In the genomic region with DNA sequence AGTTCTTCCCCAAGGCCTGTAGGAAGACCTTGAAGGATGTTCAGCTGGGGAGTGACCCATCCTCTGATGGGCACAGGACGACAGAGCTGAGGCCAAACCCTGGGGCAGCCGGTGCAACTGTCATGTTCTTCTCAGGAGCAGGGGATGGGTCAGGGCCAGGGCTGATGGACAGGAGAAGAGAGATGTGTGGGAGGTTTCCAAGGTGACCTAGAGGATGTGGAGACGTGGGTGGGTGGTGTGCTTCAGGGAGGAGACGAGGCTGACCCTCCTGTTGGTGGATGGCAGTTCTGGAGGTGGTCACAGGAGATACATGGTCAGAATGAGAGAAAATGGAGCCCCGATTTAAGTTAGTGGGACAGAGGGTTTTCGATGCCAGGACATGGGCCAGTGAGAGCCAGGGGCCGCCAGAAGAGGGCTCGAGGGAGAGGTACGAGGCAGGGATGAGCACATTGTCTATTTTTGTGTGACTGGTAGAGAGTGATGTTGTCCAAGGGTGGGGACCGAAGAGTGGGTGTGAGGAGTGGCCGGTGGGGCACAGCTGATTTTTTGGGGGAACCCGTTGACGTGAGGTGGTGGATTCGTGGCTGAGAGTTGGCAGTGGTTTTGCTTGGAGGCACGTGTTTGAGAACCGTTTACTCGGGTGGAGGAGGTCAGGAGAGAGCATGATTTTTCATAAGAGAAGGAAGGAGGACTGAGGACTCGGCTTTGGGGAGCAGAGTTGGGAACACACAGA, we compare ENCODE assay signal across 12 cellular contexts. TPM values are rescaled to one million over a fixed set of nuclear protein-coding genes. Genes with fewer than 3 reads are reported as not detected.
DNase-seq lines count a peak whose midpoint lies in the region; ATAC-seq and TF ChIP-seq lines count a peak whose summit lies in the region.
"Had no signal": no experiment of that assay in that cellular context is flagged by ENCODE, and none has a peak within 500 bp of the region (broad histone marks: within the 10 kb centered on the region; RNA-seq: fewer than 3 reads in every experiment).

No MANE protein-coding gene starts in this region.

- no peak for ATAC-seq in activated CD8-positive, alpha-beta T cell treated with anti-CD3 and anti-CD28 coated beads for 36 hours
- ATAC-seq in HG03097 (IDR thresholded peaks at IDR 0.05; ENCODE audit: low FRiP score, unreplicated experiment): no peak
- ATAC-seq in GM19328 (IDR thresholded peaks at IDR 0.05; ENCODE audit: unreplicated experiment): no peak

- intact Hi-C loops in activated CD8-positive, alpha-beta T cell treated with anti-CD3 and anti-CD28 coated beads for 36 hours (cut with micrococcal nuclease): no loop called here

- no peak overlapping the region for H3K18ac ChIP-seq in mesenchymal stem cell (ENCODE audit: low read depth in 1 of 2, low read length in 2 of 2)

- H3K4me2 ChIP-seq in BLaER1 treated with 17β-estradiol and CSF1 and Interleukin-3, amounts not matched to agents 10 nM and 100 nM: peak overlapping the region; percentile 84 to 98 (median 92)
- no peak overlapping the region for H3K4me2 ChIP-seq in mesenchymal stem cell (ENCODE audit: low read length, poor library complexity, severe bottlenecking)
- H3K4me2 ChIP-seq: SK-N-SH had no signal

- H2AFZ ChIP-seq in mesenchymal stem cell (ENCODE audit: low read depth, low read length): no peak overlapping the region

- no peak overlapping the region for H4K91ac ChIP-seq in mesenchymal stem cell (ENCODE audit: low read length)

- no peak overlapping the region for H3K14ac ChIP-seq in mesenchymal stem cell (ENCODE audit: low read length in 2 of 2)

- no peaks in the 10 kb centered on the region for H3K9me3 Mint-ChIP-seq in activated CD8-positive, alpha-beta T cell treated with anti-CD3 and anti-CD28 coated beads for 36 hours

- peaks cover 55% of the 10 kb centered on the region for H3K4me1 Mint-ChIP-seq in activated CD8-positive, alpha-beta T cell treated with anti-CD3 and anti-CD28 coated beads for 36 hours (ENCODE audit: low read depth)

- H4K8ac ChIP-seq in mesenchymal stem cell (ENCODE audit: low read length): no peak overlapping the region

- no peak overlapping the region for H2BK15ac ChIP-seq in mesenchymal stem cell (ENCODE audit: low read depth, poor library complexity, severe bottlenecking)

- peak overlapping the region; percentile 60 for H3K27ac Mint-ChIP-seq in activated CD8-positive, alpha-beta T cell treated with anti-CD3 and anti-CD28 coated beads for 36 hours

- no peak overlapping the region for H3K23ac ChIP-seq in mesenchymal stem cell (ENCODE audit: low read length in 2 of 2)

- no peak overlapping the region for H2BK120ac ChIP-seq in mesenchymal stem cell (ENCODE audit: low read depth, low read length)

- no peaks in the 10 kb centered on the region for H3K27me3 Mint-ChIP-seq in activated CD8-positive, alpha-beta T cell treated with anti-CD3 and anti-CD28 coated beads for 36 hours

- POLR2A ChIA-PET in activated CD8-positive, alpha-beta T cell treated with anti-CD3 and anti-CD28 coated beads for 36 hours (lab: Charles Lee): no interaction called here

- H2BK12ac ChIP-seq in mesenchymal stem cell (ENCODE audit: low read length in 2 of 2): no peak overlapping the region

- H3K36me3 Mint-ChIP-seq in activated CD8-positive, alpha-beta T cell treated with anti-CD3 and anti-CD28 coated beads for 36 hours (ENCODE audit: low read depth): peaks cover 21% of the 10 kb centered on the region

- H3K36me3 ChIP-seq in BLaER1 treated with 17β-estradiol and CSF1 and Interleukin-3, amounts not matched to agents 10 nM and 100 nM: peaks cover 0 to 38% (median 7%) of the 10 kb centered on the region in 11 experiments; a peak in 10 of 22 replicates
- H3K36me3 ChIP-seq in GM06990 (ENCODE audit: control insufficient read depth, insufficient read depth, low read length) (peaks cover 7% of the 10 kb centered on the region), mesenchymal stem cell (ENCODE audit: control insufficient read depth in 1 of 2, insufficient read depth in 2 of 2, low read depth in 1 of 2, low read length in 2 of 2) (peaks cover 5 to 9% of the 10 kb centered on the region in 2 experiments)

- peaks cover 37 to 95% (median 92%) of the 10 kb centered on the region in 11 experiments for H4K20me1 ChIP-seq in BLaER1 treated with 17β-estradiol and CSF1 and Interleukin-3, amounts not matched to agents 10 nM and 100 nM

- peak overlapping the region; percentile 69 for H3K4me3 Mint-ChIP-seq in activated CD8-positive, alpha-beta T cell treated with anti-CD3 and anti-CD28 coated beads for 36 hours

- peak overlapping the region; percentile 85 for H2AK5ac ChIP-seq in mesenchymal stem cell (ENCODE audit: low read length, severe bottlenecking)

- H3K9me3 ChIP-seq in BLaER1 treated with 17β-estradiol and CSF1 and Interleukin-3, amounts not matched to agents 10 nM and 100 nM (replicated peaks in 1 of 11): no peaks in the 10 kb centered on the region
- no peaks in the 10 kb centered on the region for H3K9me3 ChIP-seq in mesenchymal stem cell (ENCODE audit: control insufficient read depth, low read length)
- H3K9me3 ChIP-seq: heart right ventricle, SK-N-SH had no signal

- CTCF ChIA-PET in activated CD8-positive, alpha-beta T cell treated with anti-CD3 and anti-CD28 coated beads for 36 hours (lab: Charles Lee): interaction anchor here (1.8 kb wide), 1 partner anchor 18 kb away, joined by 7 read pairs; no protein-coding TSS in a partner anchor

- peak overlapping the region; percentile 9 to 88 (median 81); a peak in 20 of 22 replicates for H3K27ac ChIP-seq in BLaER1 treated with 17β-estradiol and CSF1 and Interleukin-3, amounts not matched to agents 10 nM and 100 nM
- no peak overlapping the region for H3K27ac ChIP-seq in mesenchymal stem cell (ENCODE audit: low read length, poor library complexity, severe bottlenecking)

- H3K79me1 ChIP-seq in mesenchymal stem cell (replicated peaks; ENCODE audit: low read length, poor library complexity, severe bottlenecking): peaks cover 26% of the 10 kb centered on the region

- 92% methylated on average over 18 of the region's 18 CpGs for WGBS in mesenchymal stem cell

- peak overlapping the region in 1 of 10 experiments; percentile 12; a peak in 1 of 20 replicates for H3K4me3 ChIP-seq in BLaER1 treated with 17β-estradiol and CSF1 and Interleukin-3, amounts not matched to agents 10 nM and 100 nM
- H3K4me3 ChIP-seq in GM06990 (replicated peaks; ENCODE audit: low read depth, low read length) (peak overlapping the region; percentile 39), mesenchymal stem cell (ENCODE audit: insufficient read depth in 1 of 2, low read depth in 1 of 2, low read length in 2 of 2) (no peak overlapping the region)
- H3K4me3 ChIP-seq: heart right ventricle had no signal

- DNase-seq in GM06990 (ENCODE audit: extremely low read depth, insufficient read length) (no peak), mesenchymal stem cell (no peak), GM20000 (ENCODE audit: low spot score) (no peak)
- DNase-seq in activated CD8-positive, alpha-beta T cell treated with anti-CD3 and anti-CD28 coated beads for 36 hours: peak; percentile 24
- no peak for DNase-seq in effector CD4-positive, alpha-beta T cell
- DNase-seq: mammary epithelial cell, NCI-H82, SK-N-SH had no signal

- H2BK5ac ChIP-seq in mesenchymal stem cell (ENCODE audit: low read depth, low read length, poor library complexity, severe bottlenecking): no peak overlapping the region

- H3K4ac ChIP-seq in mesenchymal stem cell (ENCODE audit: low read depth in 1 of 2, low read length in 2 of 2): no peak overlapping the region

- no peak for TF ChIP-seq CTCF in GM06990 (IDR thresholded peaks at IDR 0.05; ENCODE audit: insufficient read depth, low read length, poor library complexity, severe bottlenecking)
- no peak for TF ChIP-seq CTCF in activated CD8-positive, alpha-beta T cell treated with anti-CD3 and anti-CD28 coated beads for 36 hours (IDR thresholded peaks at IDR 0.05)
- no peak for TF ChIP-seq CTCF in GM20000 (IDR thresholded peaks at IDR 0.05; ENCODE audit: extremely low read depth, missing control alignments)

- peaks cover 56 to 65% (median 59%) of the 10 kb centered on the region in 10 experiments for H3K4me1 ChIP-seq in BLaER1 treated with 17β-estradiol and CSF1 and Interleukin-3, amounts not matched to agents 10 nM and 100 nM
- peaks cover 49% of the 10 kb centered on the region for H3K4me1 ChIP-seq in mesenchymal stem cell (ENCODE audit: control insufficient read depth, insufficient read depth, low read depth, low read length)

- no peaks in the 10 kb centered on the region for H3K27me3 ChIP-seq in BLaER1 treated with 17β-estradiol and CSF1 and Interleukin-3, amounts not matched to agents 10 nM and 100 nM
- H3K27me3 ChIP-seq in GM06990 (replicated peaks; ENCODE audit: control insufficient read depth, insufficient read depth, low read length): no peaks in the 10 kb centered on the region
- H3K27me3 ChIP-seq in mesenchymal stem cell (ENCODE audit: control insufficient read depth in 1 of 2, insufficient read depth in 1 of 2, low read length in 2 of 2): no peaks in the 10 kb centered on the region
- H3K27me3 ChIP-seq: heart right ventricle had no signal

- H3K9ac ChIP-seq in BLaER1 treated with 17β-estradiol and CSF1 and Interleukin-3, amounts not matched to agents 10 nM and 100 nM: peak overlapping the region in 10 of 11 experiments; percentile 28 to 80 (median 75); a peak in 16 of 22 replicates
- peak overlapping the region; percentile 11 for H3K9ac ChIP-seq in mesenchymal stem cell (ENCODE audit: low read length)
- H3K9ac ChIP-seq: SK-N-SH had no signal

RNA-seq across cellular contexts. Expression of gene TBC1D22A, which starts 14.6 kb away (rescaled TPM):
- total RNA-seq in activated CD8-positive, alpha-beta T cell treated with anti-CD3 and anti-CD28 coated beads for 36 hours: 10 to 100 TPM; 41.0 to 42.8 TPM
- 16.5 TPM for polyA plus RNA-seq in mesenchymal stem cell (2013, experiment 1 of 2)
- 17.1 TPM for polyA plus RNA-seq in mesenchymal stem cell (2013, experiment 2 of 2)

RNA-seq across cellular contexts. Expression of gene CERK, which starts 39.0 kb away (rescaled TPM):
- total RNA-seq in activated CD8-positive, alpha-beta T cell treated with anti-CD3 and anti-CD28 coated beads for 36 hours: 10 to 100 TPM; 38.4 to 41.8 TPM
- polyA plus RNA-seq in mesenchymal stem cell (2013, experiment 1 of 2): 29.4 TPM
- 29.3 TPM for polyA plus RNA-seq in mesenchymal stem cell (2013, experiment 2 of 2)
